ENCODE assay signal across 1 cellular context in genomic region chr1:56068908-56069307, GRCh38.
A peak's percentile ranks its signal among the peaks of the same experiment; 100 is the strongest.
TF ChIP-seq lines count a peak whose summit lies in the region.

No MANE protein-coding gene starts in this region.

TF ChIP-seq in SK-N-SH, 30 proteins besides CTCF, POLR2A, EP300 and RAD21 (continued from another document):
- TF ChIP-seq USF2 (IDR thresholded peaks at IDR 0.05; ENCODE audit: borderline replicate concordance, low read depth, low read length) (no peak), TAF1 (IDR thresholded peaks at IDR 0.05; ENCODE audit: borderline replicate concordance, low read depth, low read length) (no peak), NFIC (IDR thresholded peaks at IDR 0.05; ENCODE audit: borderline replicate concordance) (peak; percentile 48; the same call in 1 of the 2 replicates), IRF3 (IDR thresholded peaks at IDR 0.05; ENCODE audit: low read depth, low read length) (no peak), POLR2AphosphoS5 (IDR thresholded peaks at IDR 0.05; ENCODE audit: low read depth, low read length) (peak; percentile 31; the same call in 1 of the 2 replicates), MXI1 (IDR thresholded peaks at IDR 0.05; ENCODE audit: low read depth, low read length) (no peak), YY1 (IDR thresholded peaks at IDR 0.05; ENCODE audit: low read depth) (no peak), RXRA (IDR thresholded peaks at IDR 0.05; ENCODE audit: borderline replicate concordance, low read depth) (no peak), RFX5 (IDR thresholded peaks at IDR 0.05; ENCODE audit: low read length) (no peak), JUND (IDR thresholded peaks at IDR 0.05) (peak; percentile 75), ZBTB33 (IDR thresholded peaks at IDR 0.05; ENCODE audit: borderline replicate concordance, low read depth) (no peak)
- TF ChIP-seq, protein P1, sequence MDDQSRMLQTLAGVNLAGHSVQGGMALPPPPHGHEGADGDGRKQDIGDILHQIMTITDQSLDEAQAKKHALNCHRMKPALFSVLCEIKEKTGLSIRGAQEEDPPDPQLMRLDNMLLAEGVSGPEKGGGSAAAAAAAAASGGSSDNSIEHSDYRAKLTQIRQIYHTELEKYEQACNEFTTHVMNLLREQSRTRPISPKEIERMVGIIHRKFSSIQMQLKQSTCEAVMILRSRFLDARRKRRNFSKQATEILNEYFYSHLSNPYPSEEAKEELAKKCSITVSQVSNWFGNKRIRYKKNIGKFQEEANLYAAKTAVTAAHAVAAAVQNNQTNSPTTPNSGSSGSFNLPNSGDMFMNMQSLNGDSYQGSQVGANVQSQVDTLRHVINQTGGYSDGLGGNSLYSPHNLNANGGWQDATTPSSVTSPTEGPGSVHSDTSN (IDR thresholded peaks at IDR 0.05): peak; percentile 71
